ENCODE assay signal across 21 cellular contexts in the genomic region with DNA sequence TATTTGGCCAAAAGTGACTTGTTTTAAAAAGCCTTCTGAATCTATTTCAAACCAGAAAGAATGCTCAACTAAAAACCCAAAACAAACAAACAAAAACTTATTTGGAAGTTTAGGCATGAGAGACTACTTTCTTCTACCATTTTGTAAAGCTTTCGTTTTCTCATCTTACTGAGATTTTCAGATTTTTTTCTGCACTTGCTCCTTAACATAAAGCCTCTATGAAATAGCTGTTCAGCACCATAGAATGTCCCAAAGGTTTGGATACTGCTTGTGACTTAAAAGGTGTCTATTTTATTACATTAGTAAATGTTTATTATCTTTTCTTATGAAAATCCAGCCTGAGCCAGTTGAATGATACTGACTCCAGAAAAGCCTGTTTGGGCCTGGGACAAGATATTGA.
DNase-seq lines count a peak whose midpoint lies in the region; ATAC-seq and TF ChIP-seq lines count a peak whose summit lies in the region.
"Had no signal": no experiment of that assay in that cellular context is flagged by ENCODE, and none has a peak within 500 bp of the region (broad histone marks: within the 10 kb centered on the region; RNA-seq: fewer than 3 reads in every experiment).

No MANE protein-coding gene starts in this region.

- H3K79me2 ChIP-seq in OCI-LY7 (ENCODE audit: insufficient read depth, low read depth, low read length) = no peaks in the 10 kb centered on the region

- no peaks in the 10 kb centered on the region for H4K20me1 ChIP-seq in OCI-LY7 (ENCODE audit: insufficient read depth, low read length)

- no peak overlapping the region for H3K27ac Mint-ChIP-seq in WTC11
- H3K27ac Mint-ChIP-seq in naive B cell = no peak overlapping the region
- H3K27ac Mint-ChIP-seq in stimulated activated effector memory CD8-positive, alpha-beta T cell treated with anti-CD3 and anti-CD28 coated beads, Interleukin-12 subunit alpha, Interleukin-12 subunit beta, amount 100 ng/mL, for 72 hours = peak overlapping the region; percentile 40
- H3K27ac Mint-ChIP-seq: activated CD4-positive, alpha-beta memory T cell treated with anti-CD3 and anti-CD28 coated beads, Interleukin-2, amount 10 ng/mL, durations not matched to agents 7 days and 5 days; activated naive CD4-positive, alpha-beta T cell treated with anti-CD3 and anti-CD28 coated beads, Interleukin-2, amount 50 U/mL, for 72 hours; memory B cell; stimulated activated naive CD8-positive, alpha-beta T cell treated with anti-CD3 and anti-CD28 coated beads, Interleukin-15, amount 100 ng/mL, for 72 hours; T-cell had no signal

- no peaks in the 10 kb centered on the region for H3K36me3 Mint-ChIP-seq in WTC11
- no peaks in the 10 kb centered on the region for H3K36me3 Mint-ChIP-seq in naive B cell
- no peaks in the 10 kb centered on the region for H3K36me3 Mint-ChIP-seq in stimulated activated effector memory CD8-positive, alpha-beta T cell treated with anti-CD3 and anti-CD28 coated beads, Interleukin-12 subunit alpha, Interleukin-12 subunit beta, amount 100 ng/mL, for 72 hours
- H3K36me3 Mint-ChIP-seq: activated naive CD4-positive, alpha-beta T cell treated with anti-CD3 and anti-CD28 coated beads, Interleukin-2, amount 50 U/mL, for 72 hours; memory B cell; T-cell had no signal

- H3K4me3 Mint-ChIP-seq in WTC11 (peak overlapping the region; percentile 70), naive B cell (peak overlapping the region in 7 of 8 donors; percentile 75 to 92 (median 87))
- peak overlapping the region; percentile 46 for H3K4me3 Mint-ChIP-seq in stimulated activated effector memory CD8-positive, alpha-beta T cell treated with anti-CD3 and anti-CD28 coated beads, Interleukin-12 subunit alpha, Interleukin-12 subunit beta, amount 100 ng/mL, for 72 hours
- H3K4me3 Mint-ChIP-seq: activated CD4-positive, alpha-beta memory T cell treated with anti-CD3 and anti-CD28 coated beads, Interleukin-2, amount 10 ng/mL, durations not matched to agents 7 days and 5 days had no signal

- no peaks in the 10 kb centered on the region for H3K9me2 ChIP-seq in OCI-LY7 (ENCODE audit: insufficient read depth, low read length)

- no TSS peak for BruUV-seq in OCI-LY7 (replicated peaks; lab: Mats Ljungman, UMichigan)

- H3K4me2 ChIP-seq in OCI-LY7 (ENCODE audit: low read length) = no peak overlapping the region

- no peak overlapping the region for H2AFZ ChIP-seq in OCI-LY7 (ENCODE audit: low read length)

- H3K36me3 ChIP-seq in endocrine pancreas (ENCODE audit: control insufficient read depth, insufficient read depth, low read length) = no peaks in the 10 kb centered on the region
- no peaks in the 10 kb centered on the region for H3K36me3 ChIP-seq in OCI-LY7 (ENCODE audit: insufficient read depth, low read length)
- H3K36me3 ChIP-seq: heart left ventricle, WERI-Rb-1 had no signal

- no peaks in the 10 kb centered on the region for H3K27me3 ChIP-seq in endocrine pancreas (ENCODE audit: control insufficient read depth, insufficient read depth, low read length)
- H3K27me3 ChIP-seq: heart left ventricle had no signal

- CTCF ChIA-PET in WTC11 (lab: Charles Lee) = interaction anchor here (1.3 to 3.9 kb wide), 5 partner anchors 10 to 144 kb away, joined by 3 to 14 read pairs (median 5); no protein-coding TSS in a partner anchor
- CTCF ChIA-PET in OCI-LY7 (lab: Charles Lee; ENCODE audit: unreplicated experiment) = no interaction called here

- H3K9me3 ChIP-seq in endocrine pancreas (ENCODE audit: control insufficient read depth, low read length) (no peaks in the 10 kb centered on the region), OCI-LY7 (ENCODE audit: low read length) (no peaks in the 10 kb centered on the region)
- H3K9me3 ChIP-seq: heart left ventricle had no signal

- H3K9me3 Mint-ChIP-seq in WTC11 (no peaks in the 10 kb centered on the region), naive B cell (no peaks in the 10 kb centered on the region)
- H3K9me3 Mint-ChIP-seq in stimulated activated effector memory CD8-positive, alpha-beta T cell treated with anti-CD3 and anti-CD28 coated beads, Interleukin-12 subunit alpha, Interleukin-12 subunit beta, amount 100 ng/mL, for 72 hours = no peaks in the 10 kb centered on the region
- H3K9me3 Mint-ChIP-seq: activated CD4-positive, alpha-beta memory T cell treated with anti-CD3 and anti-CD28 coated beads, Interleukin-2, amount 10 ng/mL, durations not matched to agents 7 days and 5 days; stimulated activated naive CD8-positive, alpha-beta T cell treated with anti-CD3 and anti-CD28 coated beads, Interleukin-15, amount 100 ng/mL, for 72 hours had no signal

- H3K27ac ChIP-seq in OCI-LY7 (ENCODE audit: low read depth, low read length, poor library complexity, severe bottlenecking) = no peak overlapping the region
- H3K27ac ChIP-seq: WERI-Rb-1 had no signal

- H3K27me3 Mint-ChIP-seq in WTC11 (ENCODE audit: low read depth) = no peaks in the 10 kb centered on the region
- no peaks in the 10 kb centered on the region for H3K27me3 Mint-ChIP-seq in naive B cell

- DNase-seq in WTC11 (ENCODE audit: low spot score) (no peak), naive B cell (no peak), OCI-LY7 (ENCODE audit: low spot score) (no peak), SHP77 treated with DMSO at 0.1 percent for 48 hours (lab: John Stamatoyannopoulos, UW) (no peak), AG08395 (ENCODE audit: low spot score) (no peak)
- no peak for DNase-seq in stimulated activated effector memory CD8-positive, alpha-beta T cell treated with anti-CD3 and anti-CD28 coated beads, Interleukin-12 subunit alpha, Interleukin-12 subunit beta, amount 100 ng/mL, for 72 hours (ENCODE audit: low spot score in 2 of 2)
- DNase-seq: activated CD4-positive, alpha-beta memory T cell treated with anti-CD3 and anti-CD28 coated beads, Interleukin-2, amount 10 ng/mL, durations not matched to agents 7 days and 5 days; activated T-cell treated with anti-CD3 and anti-CD28 coated beads, Interleukin-2, amount 50 U/mL, for 48 hours; AML-193; heart left ventricle; MM.1S; NCI-H2029 treated with DMSO at 0.1 percent for 48 hours; NCI-H510A; occipital lobe; stimulated activated naive CD8-positive, alpha-beta T cell treated with anti-CD3 and anti-CD28 coated beads, Interleukin-15, amount 100 ng/mL, for 72 hours; T-cell; WERI-Rb-1 had no signal

- H3K9ac ChIP-seq in endocrine pancreas (ENCODE audit: control insufficient read depth, insufficient read depth, low read length) = no peak overlapping the region

- TF ChIP-seq CTCF in WTC11 (IDR thresholded peaks at IDR 0.05) (no peak), OCI-LY7 (conservative IDR thresholded peaks at IDR 0.05; ENCODE audit: low read length) (no peak)

- no peaks in the 10 kb centered on the region for H3K4me1 ChIP-seq in endocrine pancreas (ENCODE audit: control insufficient read depth, insufficient read depth, low read length)
- no peaks in the 10 kb centered on the region for H3K4me1 ChIP-seq in OCI-LY7 (ENCODE audit: insufficient read depth, low read length, poor library complexity, severe bottlenecking)

- POLR2A ChIA-PET in WTC11 (lab: Charles Lee) = no interaction called here
- POLR2A ChIA-PET in OCI-LY7 (lab: Charles Lee) = interaction anchor here (0.6 to 0.9 kb wide), 3 partner anchors 9 to 1197 kb away, joined by 3 read pairs; no protein-coding TSS in a partner anchor

- H3K4me3 ChIP-seq in endocrine pancreas (ENCODE audit: control insufficient read depth, insufficient read depth, low read length) = peak overlapping the region; percentile 75
- H3K4me3 ChIP-seq in OCI-LY7 (ENCODE audit: low read depth, low read length, poor library complexity, severe bottlenecking) = no peak overlapping the region

- ATAC-seq in WTC11 (no peak), naive B cell (ENCODE audit: low read depth in 2 of 2) (no peak)
- no peak for ATAC-seq in stimulated activated effector memory CD8-positive, alpha-beta T cell treated with anti-CD3 and anti-CD28 coated beads, Interleukin-12 subunit alpha, Interleukin-12 subunit beta, amount 100 ng/mL, for 72 hours
- ATAC-seq: activated naive CD4-positive, alpha-beta T cell treated with anti-CD3 and anti-CD28 coated beads, Interleukin-2, amount 50 U/mL, for 72 hours; heart left ventricle; sciatic nerve; stimulated activated naive CD8-positive, alpha-beta T cell treated with anti-CD3 and anti-CD28 coated beads, Interleukin-15, amount 100 ng/mL, for 72 hours; T-cell had no signal

- intact Hi-C loops in OCI-LY7 (cut with micrococcal nuclease; ENCODE audit: unreplicated experiment) = no loop called here

- H3K4me1 Mint-ChIP-seq in WTC11 (peaks cover 30% of the 10 kb centered on the region), naive B cell (peaks cover 7 to 26% (median 23%) of the 10 kb centered on the region in 3 donors)
- H3K4me1 Mint-ChIP-seq in stimulated activated effector memory CD8-positive, alpha-beta T cell treated with anti-CD3 and anti-CD28 coated beads, Interleukin-12 subunit alpha, Interleukin-12 subunit beta, amount 100 ng/mL, for 72 hours = no peaks in the 10 kb centered on the region

TF ChIP-seq in WTC11, 78 proteins besides CTCF, POLR2A, EP300 and RAD21:
- TF ChIP-seq EMX1 (CRISPR knock-in tag; IDR thresholded peaks at IDR 0.05) = no peak
- no peak for TF ChIP-seq CREM (CRISPR knock-in tag; IDR thresholded peaks at IDR 0.05)
- no peak for TF ChIP-seq ZNF423 (CRISPR knock-in tag; IDR thresholded peaks at IDR 0.05)
- TF ChIP-seq ZNF671 (CRISPR knock-in tag; IDR thresholded peaks at IDR 0.05) = no peak
- TF ChIP-seq ZNF121 (CRISPR knock-in tag; IDR thresholded peaks at IDR 0.05) = no peak
- TF ChIP-seq, protein P1, sequence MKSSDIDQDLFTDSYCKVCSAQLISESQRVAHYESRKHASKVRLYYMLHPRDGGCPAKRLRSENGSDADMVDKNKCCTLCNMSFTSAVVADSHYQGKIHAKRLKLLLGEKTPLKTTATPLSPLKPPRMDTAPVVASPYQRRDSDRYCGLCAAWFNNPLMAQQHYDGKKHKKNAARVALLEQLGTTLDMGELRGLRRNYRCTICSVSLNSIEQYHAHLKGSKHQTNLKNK (CRISPR knock-in tag; IDR thresholded peaks at IDR 0.05) = no peak
- TF ChIP-seq GRHL2 (CRISPR knock-in tag; IDR thresholded peaks at IDR 0.05; ENCODE audit: insufficient replicate concordance, severe bottlenecking) = no peak
- TF ChIP-seq ZNF263 (CRISPR knock-in tag; IDR thresholded peaks at IDR 0.05; ENCODE audit: low read depth) = no peak
